16 cellular contexts compared by ENCODE assay signal in genomic region chr6:5191222-5191621, GRCh38.
A peak's percentile ranks its signal among the peaks of the same experiment; 100 is the strongest.
DNase-seq lines count a peak whose midpoint lies in the region; ATAC-seq, FAIRE-seq and TF ChIP-seq lines count a peak whose summit lies in the region.
"Had no signal": no experiment of that assay in that cellular context is flagged by ENCODE, and none has a peak within 500 bp of the region (broad histone marks: within the 10 kb centered on the region; RNA-seq: fewer than 3 reads in every experiment).

No MANE protein-coding gene starts in this region.

- no peaks in the 10 kb centered on the region for H3K27me3 Mint-ChIP-seq in CD8-positive, alpha-beta T cell (ENCODE audit: low read depth)
- H3K27me3 Mint-ChIP-seq: activated naive CD4-positive, alpha-beta T cell treated with anti-CD3 and anti-CD28 coated beads, Interleukin-2, amount 50 U/mL, for 24 hours; central memory CD8-positive, alpha-beta T cell; natural killer cell treated with Interleukin-12 subunit alpha and Interleukin-12 subunit beta and Interleukin-15 and Interleukin-18, amount 100 ng/mL, for 72 hours had no signal

- no peaks in the 10 kb centered on the region for H3K9me3 ChIP-seq in CD8-positive, alpha-beta T cell (ENCODE audit: low read length)
- H3K9me3 ChIP-seq: left ventricle myocardium inferior had no signal

- H4K8ac ChIP-seq in mesendoderm (ENCODE audit: low read depth, low read length): no peak overlapping the region

- H3K56ac ChIP-seq in mesendoderm (ENCODE audit: low read length): no peak overlapping the region

- no peak overlapping the region for H4K5ac ChIP-seq in mesendoderm (ENCODE audit: low read length)

- no peak for FAIRE-seq in GM12891 (lab: Jason Lieb, UNC)

- no peak overlapping the region for H2BK15ac ChIP-seq in mesendoderm (replicated peaks; ENCODE audit: low read depth)

- no peak overlapping the region for H2BK5ac ChIP-seq in mesendoderm (ENCODE audit: low read length)

- H3K4me3 ChIP-seq in fibroblast of pulmonary artery (replicated peaks; ENCODE audit: low read depth, low read length): no peak overlapping the region
- no peak overlapping the region for H3K4me3 ChIP-seq in mesendoderm (ENCODE audit: low read length)
- no peak overlapping the region for H3K4me3 ChIP-seq in CD8-positive, alpha-beta T cell (ENCODE audit: low read depth, low read length)
- H3K4me3 ChIP-seq: left ventricle myocardium inferior had no signal

- H3K23ac ChIP-seq in mesendoderm (ENCODE audit: low read length): no peak overlapping the region

- no peaks in the 10 kb centered on the region for H3K36me3 ChIP-seq in mesendoderm (ENCODE audit: control insufficient read depth, insufficient read depth, low read length)
- no peaks in the 10 kb centered on the region for H3K36me3 ChIP-seq in CD8-positive, alpha-beta T cell (ENCODE audit: insufficient read depth, low read length)
- H3K36me3 ChIP-seq: left ventricle myocardium inferior had no signal

- TF ChIP-seq POLR2A in GM12891 (IDR thresholded peaks at IDR 0.05; ENCODE audit: low read depth, low read length): no peak

- H2AK5ac ChIP-seq in mesendoderm (ENCODE audit: low read length): no peak overlapping the region

- no peaks in the 10 kb centered on the region for H3K4me1 Mint-ChIP-seq in CD8-positive, alpha-beta T cell (ENCODE audit: low read depth)
- H3K4me1 Mint-ChIP-seq: central memory CD8-positive, alpha-beta T cell had no signal

- H3K79me1 ChIP-seq in mesendoderm (ENCODE audit: low read length): peaks cover 2% of the 10 kb centered on the region

- H2BK120ac ChIP-seq in mesendoderm (ENCODE audit: low read depth, low read length): no peak overlapping the region

- no peaks in the 10 kb centered on the region for H3K4me1 ChIP-seq in mesendoderm (ENCODE audit: control insufficient read depth, low read depth, low read length)
- H3K4me1 ChIP-seq in CD8-positive, alpha-beta T cell (ENCODE audit: insufficient read depth, low read length): no peaks in the 10 kb centered on the region

- DNase-seq in GM12891 (ENCODE audit: insufficient read length, low spot score) (no peak), fibroblast of pulmonary artery (ENCODE audit: low read depth) (peak; percentile 22), NCI-H187 treated with DMSO at 0.1 percent for 48 hours (lab: John Stamatoyannopoulos, UW) (no peak), mesendoderm (no peak)
- DNase-seq in activated T-cell treated with anti-CD3 and anti-CD28 coated beads, Interleukin-2, amount 50 U/mL, for 1 hour: no peak
- DNase-seq in CD8-positive, alpha-beta T cell: no peak
- DNase-seq: DND-41, hippocampal formation, left ventricle myocardium inferior, NCI-H524, T1000 had no signal

- H3K79me2 ChIP-seq in mesendoderm (ENCODE audit: control insufficient read depth, insufficient read depth, low read length): no peaks in the 10 kb centered on the region

- ATAC-seq in GM21423 (IDR thresholded peaks at IDR 0.05; ENCODE audit: unreplicated experiment) (peak; percentile 73), HG03175 (IDR thresholded peaks at IDR 0.05; ENCODE audit: unreplicated experiment) (peak; percentile 65)
- no peak for ATAC-seq in CD8-positive, alpha-beta T cell
- ATAC-seq: natural killer cell treated with Interleukin-12 subunit alpha and Interleukin-12 subunit beta and Interleukin-15 and Interleukin-18, amount 100 ng/mL, for 72 hours had no signal

- no peak overlapping the region for H3K18ac ChIP-seq in mesendoderm (ENCODE audit: low read length)

- intact Hi-C loops in CD8-positive, alpha-beta T cell (cut with DNase I, micrococcal nuclease): no loop called here

- H3K4me3 Mint-ChIP-seq in CD8-positive, alpha-beta T cell: no peak overlapping the region
- H3K4me3 Mint-ChIP-seq: activated naive CD4-positive, alpha-beta T cell treated with anti-CD3 and anti-CD28 coated beads, Interleukin-2, amount 50 U/mL, for 24 hours; central memory CD8-positive, alpha-beta T cell; natural killer cell treated with Interleukin-12 subunit alpha and Interleukin-12 subunit beta and Interleukin-15 and Interleukin-18, amount 100 ng/mL, for 72 hours had no signal

- H3K9ac ChIP-seq in mesendoderm (ENCODE audit: low read length): no peak overlapping the region

- POLR2A ChIA-PET in CD8-positive, alpha-beta T cell (lab: Charles Lee): no interaction called here

- no peak overlapping the region for H3K27ac ChIP-seq in mesendoderm (ENCODE audit: low read depth, low read length)
- H3K27ac ChIP-seq in CD8-positive, alpha-beta T cell (ENCODE audit: low read depth, low read length): no peak overlapping the region
- H3K27ac ChIP-seq: left ventricle myocardium inferior had no signal

- no peaks in the 10 kb centered on the region for H3K27me3 ChIP-seq in mesendoderm (ENCODE audit: insufficient read depth, low read length, poor library complexity)
- H3K27me3 ChIP-seq in CD8-positive, alpha-beta T cell (ENCODE audit: insufficient read depth, low read length): no peaks in the 10 kb centered on the region

- no peak overlapping the region for H3K4ac ChIP-seq in mesendoderm (ENCODE audit: low read depth, low read length)

- TF ChIP-seq CTCF in fibroblast of pulmonary artery (IDR thresholded peaks at IDR 0.05; ENCODE audit: low read length, missing control alignments): no peak
- no peak for TF ChIP-seq CTCF in CD8-positive, alpha-beta T cell (IDR thresholded peaks at IDR 0.05)

- H3K4me2 ChIP-seq in mesendoderm (ENCODE audit: low read length): no peak overlapping the region

- CTCF ChIA-PET in CD8-positive, alpha-beta T cell (lab: Charles Lee): interaction anchor here (0.7 kb wide), 1 partner anchor 48 kb away, joined by 4 read pairs; no protein-coding TSS in a partner anchor

- no CpG with 5 or more reads among the region's 6 CpGs for WGBS in mesendoderm (ENCODE audit: extremely low coverage, insufficient coverage, low lambda C conversion rate)

- H3K36me3 Mint-ChIP-seq in CD8-positive, alpha-beta T cell: peaks cover 12% of the 10 kb centered on the region
- H3K36me3 Mint-ChIP-seq: natural killer cell treated with Interleukin-12 subunit alpha and Interleukin-12 subunit beta and Interleukin-15 and Interleukin-18, amount 100 ng/mL, for 72 hours had no signal

- H3K27ac Mint-ChIP-seq in CD8-positive, alpha-beta T cell: no peak overlapping the region
- H3K27ac Mint-ChIP-seq: activated naive CD4-positive, alpha-beta T cell treated with anti-CD3 and anti-CD28 coated beads, Interleukin-2, amount 50 U/mL, for 24 hours; natural killer cell treated with Interleukin-12 subunit alpha and Interleukin-12 subunit beta and Interleukin-15 and Interleukin-18, amount 100 ng/mL, for 72 hours had no signal

- H3K9me3 Mint-ChIP-seq in CD8-positive, alpha-beta T cell: no peaks in the 10 kb centered on the region
- H3K9me3 Mint-ChIP-seq: activated naive CD4-positive, alpha-beta T cell treated with anti-CD3 and anti-CD28 coated beads, Interleukin-2, amount 50 U/mL, for 24 hours; central memory CD8-positive, alpha-beta T cell; natural killer cell treated with Interleukin-12 subunit alpha and Interleukin-12 subunit beta and Interleukin-15 and Interleukin-18, amount 100 ng/mL, for 72 hours had no signal

TF ChIP-seq in GM12891, 5 proteins besides CTCF, POLR2A, EP300 and RAD21:
- TF ChIP-seq SPI1 (IDR thresholded peaks at IDR 0.05; ENCODE audit: low read depth, low read length) (peak; percentile 37), POU2F2 (IDR thresholded peaks at IDR 0.05; ENCODE audit: low read depth, low read length) (no peak)
